In the genomic region with DNA sequence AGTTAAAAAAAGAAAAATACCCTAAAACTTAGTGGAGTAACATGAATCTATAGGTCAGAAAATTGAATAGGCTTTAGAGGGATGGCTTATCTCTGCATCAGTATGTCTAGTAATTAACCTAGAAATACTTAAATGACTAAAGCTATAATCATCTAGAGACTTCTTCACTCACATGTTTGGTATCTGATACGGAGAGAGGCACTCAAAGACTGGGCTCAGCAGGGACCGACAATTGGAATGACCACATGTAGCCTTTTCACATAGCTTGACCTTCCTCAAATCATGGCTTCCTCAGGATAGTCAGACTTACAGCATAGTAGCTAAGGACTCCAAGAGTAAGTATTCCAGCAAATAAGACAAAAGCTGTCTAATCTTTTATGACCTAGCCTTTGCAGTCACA, we compare ENCODE assay signal across 20 cellular contexts.
DNase-seq lines count a peak whose midpoint lies in the region; ATAC-seq and TF ChIP-seq lines count a peak whose summit lies in the region.
"Had no signal": no experiment of that assay in that cellular context is flagged by ENCODE, and none has a peak within 500 bp of the region (broad histone marks: within the 10 kb centered on the region; RNA-seq: fewer than 3 reads in every experiment).

No MANE protein-coding gene starts in this region.

- H3K36me3 ChIP-seq in endodermal cell (ENCODE audit: control insufficient read depth, insufficient read depth, low read length) = no peaks in the 10 kb centered on the region
- no peaks in the 10 kb centered on the region for H3K36me3 ChIP-seq in mesendoderm (ENCODE audit: control insufficient read depth, insufficient read depth, low read length)
- H3K36me3 ChIP-seq in gastrocnemius medialis = no peaks in the 10 kb centered on the region

- in situ Hi-C loops in KBM-7 (cut with MboI; ENCODE audit: low pct_unique_long_range_greater_than_20kb, low sequenced_read_pairs) = no loop called here
- in situ Hi-C loops in gastrocnemius medialis (cut with MboI; ENCODE audit: low sequenced_read_pairs in 4 of 4) = no loop called here

- WGBS in endodermal cell (ENCODE audit: insufficient coverage in 1 of 2, insufficient read length in 1 of 2), 2 experiments = 41 to 76% methylated on average over 2 of the region's 2 CpGs
- no CpG with 5 or more reads among the region's 2 CpGs for WGBS in mesendoderm (ENCODE audit: extremely low coverage, insufficient coverage, low lambda C conversion rate)

- H3K27me3 ChIP-seq in endodermal cell (ENCODE audit: control insufficient read depth, insufficient read depth, low read length, poor library complexity, severe bottlenecking) = no peaks in the 10 kb centered on the region
- H3K27me3 ChIP-seq in mesendoderm (ENCODE audit: insufficient read depth, low read length, poor library complexity) = no peaks in the 10 kb centered on the region
- H3K27me3 ChIP-seq in gastrocnemius medialis = no peaks in the 10 kb centered on the region

- H2AK5ac ChIP-seq in mesendoderm (ENCODE audit: low read length) = no peak overlapping the region

- no peak overlapping the region for H3K4me3 Mint-ChIP-seq in endodermal cell
- H3K4me3 Mint-ChIP-seq: CD4-positive, CD25-positive, alpha-beta regulatory T cell; CD8-positive, alpha-beta T cell had no signal

- no peak overlapping the region for H3K4me2 ChIP-seq in mesendoderm (ENCODE audit: low read length)
- H3K4me2 ChIP-seq: A549 had no signal

- H3K79me1 ChIP-seq in mesendoderm (ENCODE audit: low read length) = no peaks in the 10 kb centered on the region

- no peak overlapping the region for H3K56ac ChIP-seq in mesendoderm (ENCODE audit: low read length)

- H3K23ac ChIP-seq in mesendoderm (ENCODE audit: low read length) = no peak overlapping the region

- H3K27me3 Mint-ChIP-seq in endodermal cell (ENCODE audit: insufficient read depth) = no peaks in the 10 kb centered on the region
- H3K27me3 Mint-ChIP-seq: CD4-positive, CD25-positive, alpha-beta regulatory T cell had no signal

- no peaks in the 10 kb centered on the region for H3K9me3 Mint-ChIP-seq in endodermal cell
- H3K9me3 Mint-ChIP-seq: CD8-positive, alpha-beta T cell had no signal

- no peaks in the 10 kb centered on the region for H3K79me2 ChIP-seq in mesendoderm (ENCODE audit: control insufficient read depth, insufficient read depth, low read length)

- H3K4me1 Mint-ChIP-seq in endodermal cell = no peaks in the 10 kb centered on the region
- H3K4me1 Mint-ChIP-seq: CD4-positive, CD25-positive, alpha-beta regulatory T cell had no signal

- intact Hi-C loops in gastrocnemius medialis (cut with DNase I; ENCODE audit: low total_unique reads) = no loop called here

- no peak overlapping the region for H3K27ac Mint-ChIP-seq in endodermal cell
- H3K27ac Mint-ChIP-seq: CD4-positive, CD25-positive, alpha-beta regulatory T cell; CD8-positive, alpha-beta T cell had no signal

- H3K4me1 ChIP-seq in endodermal cell (ENCODE audit: control insufficient read depth, insufficient read depth, low read length) (peaks cover 5% of the 10 kb centered on the region), mesendoderm (ENCODE audit: control insufficient read depth, low read depth, low read length) (no peaks in the 10 kb centered on the region), gastrocnemius medialis (no peaks in the 10 kb centered on the region)
- H3K4me1 ChIP-seq: A549, Caco-2 had no signal

- H4K8ac ChIP-seq in mesendoderm (ENCODE audit: low read depth, low read length) = no peak overlapping the region

- H3K18ac ChIP-seq in mesendoderm (ENCODE audit: low read length) = no peak overlapping the region

- H2BK120ac ChIP-seq in mesendoderm (ENCODE audit: low read depth, low read length) = no peak overlapping the region

- H3K9ac ChIP-seq in endodermal cell (ENCODE audit: extremely low read depth, low read length, poor library complexity, severe bottlenecking) = no peak overlapping the region
- no peak overlapping the region for H3K9ac ChIP-seq in mesendoderm (ENCODE audit: low read length)
- H3K9ac ChIP-seq: GM23248 had no signal

- H4K5ac ChIP-seq in mesendoderm (ENCODE audit: low read length) = no peak overlapping the region

- no peaks in the 10 kb centered on the region for H3K9me3 ChIP-seq in endodermal cell (ENCODE audit: control insufficient read depth, low read length)
- H3K9me3 ChIP-seq in gastrocnemius medialis = no peaks in the 10 kb centered on the region
- H3K9me3 ChIP-seq: A549, Caco-2 had no signal

- TF ChIP-seq CTCF in endodermal cell (conservative IDR thresholded peaks at IDR 0.05) = no peak
- TF ChIP-seq CTCF in gastrocnemius medialis (IDR thresholded peaks at IDR 0.05 in 4 of 5, conservative IDR thresholded peaks at IDR 0.05 in 1 of 5) = no peak

- H3K27ac ChIP-seq in endodermal cell (ENCODE audit: low read depth, low read length) (peak overlapping the region; percentile 12), mesendoderm (ENCODE audit: low read depth, low read length) (no peak overlapping the region), gastrocnemius medialis (no peak overlapping the region)
- H3K27ac ChIP-seq: A549, C4-2B, GM23248 had no signal

- no peak for TF ChIP-seq POLR2A in gastrocnemius medialis (IDR thresholded peaks at IDR 0.05)

- no peak overlapping the region for H2BK15ac ChIP-seq in mesendoderm (replicated peaks; ENCODE audit: low read depth)

- H3K4me3 ChIP-seq in endodermal cell (ENCODE audit: low read length) (no peak overlapping the region), mesendoderm (ENCODE audit: low read length) (no peak overlapping the region), gastrocnemius medialis (no peak overlapping the region)
- H3K4me3 ChIP-seq: A549, GM12878, GM23248 had no signal

- H3K36me3 Mint-ChIP-seq in endodermal cell (ENCODE audit: low read depth) = no peaks in the 10 kb centered on the region
- H3K36me3 Mint-ChIP-seq: CD4-positive, CD25-positive, alpha-beta regulatory T cell; CD8-positive, alpha-beta T cell had no signal

- ATAC-seq in gastrocnemius medialis = no peak
- ATAC-seq: A549; CD8-positive, alpha-beta T cell; GM12878 had no signal

- no peak overlapping the region for H2BK5ac ChIP-seq in mesendoderm (ENCODE audit: low read length)

- no peak overlapping the region for H3K4ac ChIP-seq in mesendoderm (ENCODE audit: low read depth, low read length)

- DNase-seq in Daoy (ENCODE audit: low read depth) = peak; percentile 22
- no peak for DNase-seq in endodermal cell
- peak; percentile 40 for DNase-seq in mesendoderm
- no peak for DNase-seq in KBM-7
- DNase-seq in activated T-cell treated with anti-CD3 and anti-CD28 coated beads, Interleukin-2, amount 50 U/mL, for 48 hours = no peak
- no peak for DNase-seq in gastrocnemius medialis
- DNase-seq: 8988T; Caco-2; CD4-positive, CD25-positive, alpha-beta regulatory T cell; CD8-positive, alpha-beta T cell; DMS153; DND-41; EL; GDM1; GM23248; H7; HCEC 1CT had no signal

Comparison
In these comparisons a context has a peak if more than half of its experiments do, and no peak if none do; other contexts are left out.
1. DNase-seq: peak in Daoy (single experiment) and mesendoderm (single experiment); none in endodermal cell (single experiment), KBM-7 (single experiment), activated T-cell treated with anti-CD3 and anti-CD28 coated beads, Interleukin-2, amount 50 U/mL, for 48 hours (0 of 2) and gastrocnemius medialis (0 of 2).